Comparison of ENCODE assay signal across 8 cellular contexts in genomic region chr20:30378317-30378716, GRCh38.
A peak's percentile ranks its signal among the peaks of the same experiment; 100 is the strongest.
DNase-seq lines count a peak whose midpoint lies in the region; ATAC-seq, FAIRE-seq and TF ChIP-seq lines count a peak whose summit lies in the region.
"Not testable (repeated sequence)": the region's sequence is repeated elsewhere in the genome, so short reads cannot be mapped to it uniquely, and the experiment has no call there.

No MANE protein-coding gene starts in this region.

- H3K36me3 Mint-ChIP-seq in activated B cell treated with CpG ODN at 0.5 μM for 24 hours (ENCODE audit: low read depth) = peaks cover 16% of the 10 kb centered on the region
- H3K36me3 Mint-ChIP-seq in activated T-helper 2 cell treated with anti-CD3 and anti-CD28 coated beads, Interferon-gamma antibody, Interleukin-2, Interleukin-4, amounts not matched to agents 10 μg/mL and 5 μg/mL and 100 μg/mL, durations not matched to agents 14 hours and 24 hours and 36 hours (ENCODE audit: low read depth) = peaks cover 33% of the 10 kb centered on the region
- H3K36me3 Mint-ChIP-seq in stimulated activated naive CD8-positive, alpha-beta T cell treated with anti-CD3 and anti-CD28 coated beads, Interleukin-15, Interleukin-2, amounts not matched to agents 100 ng/mL and 50 ng/mL, for 24 hours (ENCODE audit: low read depth) = peaks cover 17% of the 10 kb centered on the region

- WGBS in HepG2 (ENCODE audit: low lambda C conversion rate) = 57% methylated on average over 4 of the region's 4 CpGs

- H3K4me3 Mint-ChIP-seq in activated B cell treated with CpG ODN at 0.5 μM for 24 hours = peak overlapping the region; percentile 96
- peak overlapping the region; percentile 94 for H3K4me3 Mint-ChIP-seq in activated T-helper 2 cell treated with anti-CD3 and anti-CD28 coated beads, Interferon-gamma antibody, Interleukin-2, Interleukin-4, amounts not matched to agents 10 μg/mL and 5 μg/mL and 100 μg/mL, durations not matched to agents 14 hours and 24 hours and 36 hours (ENCODE audit: low read depth)
- peak overlapping the region; percentile 91 for H3K4me3 Mint-ChIP-seq in stimulated activated naive CD8-positive, alpha-beta T cell treated with anti-CD3 and anti-CD28 coated beads, Interleukin-15, Interleukin-2, amounts not matched to agents 100 ng/mL and 50 ng/mL, for 24 hours

- peaks cover 33% of the 10 kb centered on the region for H3K4me1 Mint-ChIP-seq in activated B cell treated with CpG ODN at 0.5 μM for 24 hours
- H3K4me1 Mint-ChIP-seq in activated T-helper 2 cell treated with anti-CD3 and anti-CD28 coated beads, Interferon-gamma antibody, Interleukin-2, Interleukin-4, amounts not matched to agents 10 μg/mL and 5 μg/mL and 100 μg/mL, durations not matched to agents 14 hours and 24 hours and 36 hours (ENCODE audit: low read depth) = peaks cover 29% of the 10 kb centered on the region
- H3K4me1 Mint-ChIP-seq in stimulated activated naive CD8-positive, alpha-beta T cell treated with anti-CD3 and anti-CD28 coated beads, Interleukin-15, Interleukin-2, amounts not matched to agents 100 ng/mL and 50 ng/mL, for 24 hours (ENCODE audit: low read depth) = peaks cover 51% of the 10 kb centered on the region

- H3K9me3 ChIP-seq in AG04450 (ENCODE audit: control insufficient read depth, insufficient read depth, low read length) = peaks cover 12% of the 10 kb centered on the region
- not testable (repeated sequence) for H3K9me3 ChIP-seq in OCI-LY3 (ENCODE audit: insufficient read depth, low read length); HepG2 (ENCODE audit: low read length)

- H4K20me1 ChIP-seq in OCI-LY3 (ENCODE audit: insufficient read depth, low read length); HepG2 (ENCODE audit: insufficient read depth, low read length): not testable (repeated sequence)

- TF ChIP-seq RAD21 in HepG2 (CRISPR knock-in tag; IDR thresholded peaks at IDR 0.05) = not testable (repeated sequence)

- H3K4me1 ChIP-seq in OCI-LY3 (ENCODE audit: low read length) = not testable (repeated sequence)
- H3K4me1 ChIP-seq in HepG2 (ENCODE audit: insufficient read depth, low read length) = peaks cover 18% of the 10 kb centered on the region; the same call in 1 of the 2 replicates

- TF ChIP-seq CTCF in AG04450 (IDR thresholded peaks at IDR 0.05; ENCODE audit: low read depth, low read length); GM12865 (IDR thresholded peaks at IDR 0.05; ENCODE audit: insufficient read depth, low read depth, low read length, missing control alignments); OCI-LY3 (IDR thresholded peaks at IDR 0.05; ENCODE audit: low read depth, low read length); activated B cell treated with CpG ODN at 0.5 μM for 24 hours (IDR thresholded peaks at IDR 0.05); HepG2 (CRISPR knock-in tag; IDR thresholded peaks at IDR 0.05): not testable (repeated sequence)

- not testable (repeated sequence) for H3K9ac ChIP-seq in OCI-LY3 (ENCODE audit: low read length)
- H3K9ac ChIP-seq in HepG2 (ENCODE audit: insufficient read depth, low read depth, low read length) = peak overlapping the region; percentile 91

- CTCF ChIA-PET in AG04450 (lab: Charles Lee); activated B cell treated with CpG ODN at 0.5 μM for 24 hours (lab: Charles Lee); HepG2 (lab: Yijun Ruan, JAX; ENCODE audit: low intra/inter-chr PET ratio, low total read pairs): not testable (repeated sequence)

- POLR2A ChIA-PET in AG04450 (lab: Yijun Ruan, JAX); activated B cell treated with CpG ODN at 0.5 μM for 24 hours (lab: Charles Lee); HepG2 (lab: Yijun Ruan, JAX): not testable (repeated sequence)

- BruUV-seq in HepG2 (replicated peaks; lab: Mats Ljungman, UMichigan) = not testable (repeated sequence)

- not testable (repeated sequence) for H3K27me3 Mint-ChIP-seq in activated B cell treated with CpG ODN at 0.5 μM for 24 hours; activated T-helper 2 cell treated with anti-CD3 and anti-CD28 coated beads, Interferon-gamma antibody, Interleukin-2, Interleukin-4, amounts not matched to agents 10 μg/mL and 5 μg/mL and 100 μg/mL, durations not matched to agents 14 hours and 24 hours and 36 hours (ENCODE audit: low read depth); stimulated activated naive CD8-positive, alpha-beta T cell treated with anti-CD3 and anti-CD28 coated beads, Interleukin-15, Interleukin-2, amounts not matched to agents 100 ng/mL and 50 ng/mL, for 24 hours

- not testable (repeated sequence) for H2AFZ ChIP-seq in OCI-LY3 (ENCODE audit: low read depth, low read length); HepG2 (ENCODE audit: low read length)

- not testable (repeated sequence) for ATAC-seq in activated B cell treated with CpG ODN at 0.5 μM for 24 hours (ENCODE audit: low read depth); HepG2

- not testable (repeated sequence) for TF ChIP-seq EP300 in HepG2 (IDR thresholded peaks at IDR 0.05; ENCODE audit: low read depth in 2 of 2, low read length in 2 of 2); HepG2 (CRISPR knock-in tag; IDR thresholded peaks at IDR 0.05; ENCODE audit: borderline replicate concordance)

- in situ Hi-C loops in HepG2 (cut with HindIII; ENCODE audit: extremely low pct_ligation_motif_present, low pct_unique_long_range_greater_than_20kb) = not testable (repeated sequence)

- peak overlapping the region; percentile 66 for H3K4me2 ChIP-seq in OCI-LY3 (ENCODE audit: low read length)
- H3K4me2 ChIP-seq in HepG2 (ENCODE audit: low read depth, low read length) = peak overlapping the region; percentile 66

- not testable (repeated sequence) for TF ChIP-seq POLR2A in HepG2 (IDR thresholded peaks at IDR 0.05; ENCODE audit: insufficient read depth in 1 of 2, low read depth in 2 of 2, low read length in 2 of 2)

- intact Hi-C loops in activated B cell treated with CpG ODN at 0.5 μM for 24 hours (cut with micrococcal nuclease); activated T-helper 2 cell treated with anti-CD3 and anti-CD28 coated beads, Interferon-gamma antibody, Interleukin-2, Interleukin-4, amounts not matched to agents 10 μg/mL and 5 μg/mL and 100 μg/mL, durations not matched to agents 14 hours and 24 hours and 36 hours (cut with micrococcal nuclease); HepG2 (cut with micrococcal nuclease; ENCODE audit: unreplicated experiment): not testable (repeated sequence)

- peaks cover 14% of the 10 kb centered on the region for H3K79me2 ChIP-seq in OCI-LY3 (ENCODE audit: low read length)
- not testable (repeated sequence) for H3K79me2 ChIP-seq in HepG2 (ENCODE audit: insufficient read depth, low read length)

- H3K9me3 Mint-ChIP-seq in activated B cell treated with CpG ODN at 0.5 μM for 24 hours; activated T-helper 2 cell treated with anti-CD3 and anti-CD28 coated beads, Interferon-gamma antibody, Interleukin-2, Interleukin-4, amounts not matched to agents 10 μg/mL and 5 μg/mL and 100 μg/mL, durations not matched to agents 14 hours and 24 hours and 36 hours; stimulated activated naive CD8-positive, alpha-beta T cell treated with anti-CD3 and anti-CD28 coated beads, Interleukin-15, Interleukin-2, amounts not matched to agents 100 ng/mL and 50 ng/mL, for 24 hours: not testable (repeated sequence)

- peak; percentile 51 for FAIRE-seq in colon (lab: Jason Lieb, UNC)
- not testable (repeated sequence) for FAIRE-seq in HepG2 (lab: Jason Lieb, UNC)

- DNase-seq in AG04450 (ENCODE audit: low read depth, low spot score); GM12865 (ENCODE audit: low read depth); activated B cell treated with CpG ODN at 0.5 μM for 24 hours; activated T-helper 2 cell treated with anti-CD3 and anti-CD28 coated beads, Interferon-gamma antibody, Interleukin-2, Interleukin-4, amounts not matched to agents 10 μg/mL and 5 μg/mL and 100 μg/mL, durations not matched to agents 14 hours and 24 hours and 36 hours (ENCODE audit: low spot score); HepG2 (ENCODE audit: low spot score): not testable (repeated sequence)

- peak overlapping the region; percentile 80 for H3K4me3 ChIP-seq in AG04450 (ENCODE audit: low read depth, low read length)
- peak overlapping the region; percentile 61 for H3K4me3 ChIP-seq in GM12865 (ENCODE audit: low read depth, low read length)
- peak overlapping the region; percentile 89 for H3K4me3 ChIP-seq in OCI-LY3 (ENCODE audit: low read length)
- peak overlapping the region; percentile 68 to 93 (median 89); a peak in 5 of 6 replicates for H3K4me3 ChIP-seq in HepG2 (replicated peaks in 1 of 3; ENCODE audit: insufficient read depth in 1 of 3, low read depth in 2 of 3, low read length in 3 of 3)

- not testable (repeated sequence) for H3K27me3 ChIP-seq in AG04450 (ENCODE audit: control insufficient read depth, insufficient read depth, low read length); OCI-LY3 (ENCODE audit: low read depth, low read length); HepG2 (ENCODE audit: control insufficient read depth in 1 of 2, insufficient read depth in 2 of 2, low read length in 2 of 2)

- not testable (repeated sequence) for H3K27ac Mint-ChIP-seq in activated B cell treated with CpG ODN at 0.5 μM for 24 hours; activated T-helper 2 cell treated with anti-CD3 and anti-CD28 coated beads, Interferon-gamma antibody, Interleukin-2, Interleukin-4, amounts not matched to agents 10 μg/mL and 5 μg/mL and 100 μg/mL, durations not matched to agents 14 hours and 24 hours and 36 hours
- H3K27ac Mint-ChIP-seq in stimulated activated naive CD8-positive, alpha-beta T cell treated with anti-CD3 and anti-CD28 coated beads, Interleukin-15, Interleukin-2, amounts not matched to agents 100 ng/mL and 50 ng/mL, for 24 hours = peak overlapping the region; percentile 86

- H3K27ac ChIP-seq in AG04450 (ENCODE audit: low read depth, low read length); OCI-LY3 (ENCODE audit: low read length); HepG2 (ENCODE audit: extremely low read length, insufficient read depth, low read length): not testable (repeated sequence)

- not testable (repeated sequence) for H3K36me3 ChIP-seq in OCI-LY3 (replicated peaks; ENCODE audit: low read depth, low read length); HepG2 (replicated peaks in 1 of 2; ENCODE audit: control insufficient read depth in 1 of 2, insufficient read depth in 2 of 2, low read length in 2 of 2)

TF ChIP-seq in HepG2, 621 proteins besides CTCF, POLR2A, EP300 and RAD21:
- TF ChIP-seq MAFK (conservative IDR thresholded peaks at IDR 0.05 in 1 of 2, IDR thresholded peaks at IDR 0.05 in 1 of 2; ENCODE audit: low read length in 2 of 2) (peak; percentile 16 to 54; a peak in 1 of 4 replicates), MAFF (IDR thresholded peaks at IDR 0.05; ENCODE audit: low read depth, low read length) (peak; percentile 38; the same call in 1 of the 2 replicates)
